32 cellular contexts compared by ENCODE assay signal in the genomic region with DNA sequence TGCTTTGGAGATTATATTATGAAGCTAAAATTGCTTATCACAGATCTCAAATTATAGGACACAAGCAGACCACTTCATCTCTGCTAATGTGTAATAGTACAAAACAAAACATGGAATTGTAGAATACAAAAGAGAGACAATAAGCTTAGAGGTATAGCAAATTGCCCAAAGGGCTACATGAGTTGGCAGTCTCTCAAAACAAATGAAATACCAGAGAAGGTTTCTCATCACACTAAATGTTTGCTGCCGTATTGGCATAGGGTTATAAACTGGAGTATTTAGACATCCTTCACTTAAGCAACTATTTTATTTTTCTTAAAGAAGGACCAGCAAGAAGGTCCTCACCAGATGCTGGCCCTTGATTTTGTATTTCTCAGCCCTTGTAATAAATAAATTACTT. TPM values are rescaled to one million over a fixed set of nuclear protein-coding genes. Genes with fewer than 3 reads are reported as not detected.
"Had no signal": no experiment of that assay in that cellular context is flagged by ENCODE, and none has a peak within 500 bp of the region (broad histone marks: within the 10 kb centered on the region; RNA-seq: fewer than 3 reads in every experiment).

No MANE protein-coding gene starts in this region.

- H3K4me3 ChIP-seq: ascending aorta, colonic mucosa, gastroesophageal sphincter, heart right ventricle, hepatocyte had no signal

- ATAC-seq: activated CD4-positive, alpha-beta T cell treated with anti-CD3 and anti-CD28 coated beads for 36 hours; activated CD8-positive, alpha-beta memory T cell treated with anti-CD3 and anti-CD28 coated beads, Interleukin-2, amount 10 ng/mL, durations not matched to agents 7 days and 5 days; activated CD8-positive, alpha-beta T cell treated with anti-CD3 and anti-CD28 coated beads, Interleukin-2, amount 10 ng/mL, durations not matched to agents 7 days and 5 days; activated naive CD8-positive, alpha-beta T cell treated with anti-CD3 and anti-CD28 coated beads, Interleukin-2, amount 50 U/mL, for 24 hours; esophagus mucosa; gastroesophageal sphincter; heart right ventricle had no signal

- DNase-seq: activated CD4-positive, alpha-beta memory T cell treated with anti-CD3 and anti-CD28 coated beads for 36 hours; activated CD4-positive, alpha-beta T cell treated with anti-CD3 and anti-CD28 coated beads for 36 hours; activated CD4-positive, alpha-beta T cell treated with anti-CD3 and anti-CD28 coated beads, Interleukin-2, amount 10 ng/mL, durations not matched to agents 24 days and 14 days; activated CD4-positive, CD25-positive, alpha-beta regulatory T cell; activated CD4-positive, CD25-positive, alpha-beta regulatory T cell treated with anti-CD3 and anti-CD28 coated beads, Interleukin-2, amount 50 U/mL, for 72 hours; activated CD8-positive, alpha-beta memory T cell treated with anti-CD3 and anti-CD28 coated beads, Interleukin-2, amount 10 ng/mL, durations not matched to agents 7 days and 5 days; activated CD8-positive, alpha-beta memory T cell treated with anti-CD3 and anti-CD28 coated beads, Interleukin-2, amount 50 U/mL, for 4 hours; activated CD8-positive, alpha-beta T cell treated with anti-CD3 and anti-CD28 coated beads, Interleukin-2, amount 10 ng/mL, durations not matched to agents 7 days and 5 days; activated effector memory CD4-positive, alpha-beta T cell treated with anti-CD3 and anti-CD28 coated beads, Interleukin-2, amount 50 U/mL, for 16 hours; activated naive CD4-positive, alpha-beta T cell treated with anti-CD3 and anti-CD28 coated beads for 36 hours; activated naive CD8-positive, alpha-beta T cell treated with anti-CD3 and anti-CD28 coated beads for 36 hours; activated naive CD8-positive, alpha-beta T cell treated with anti-CD3 and anti-CD28 coated beads, Interleukin-2, amount 50 U/mL, for 24 hours; activated T-cell treated with anti-CD3 and anti-CD28 coated beads, Interleukin-2, amount 50 U/mL, for 1 hour; activated T-cell treated with anti-CD3 and anti-CD28 coated beads, Interleukin-2, amount 50 U/mL, for 48 hours; brain microvascular endothelial cell; caudate nucleus; colonic mucosa; effector CD8-positive, alpha-beta T cell; foreskin melanocyte; heart right ventricle; T-helper 2 cell had no signal

- FAIRE-seq: endometrium, endothelial cell of umbilical vein had no signal

- H3K27ac ChIP-seq: ascending aorta, brain microvascular endothelial cell, colonic mucosa, gastroesophageal sphincter, heart right ventricle, hepatocyte had no signal

- H3K4me1 ChIP-seq: ascending aorta, colonic mucosa, gastroesophageal sphincter had no signal

- H3K36me3 ChIP-seq: ascending aorta, brain microvascular endothelial cell, colonic mucosa, gastroesophageal sphincter, heart right ventricle had no signal

- H3K27me3 ChIP-seq: ascending aorta had no signal

- H3K9me3 ChIP-seq: ascending aorta, colonic mucosa, gastroesophageal sphincter had no signal

RNA-seq across cellular contexts. Expression of gene EYA4, which starts 5.9 kb away (rescaled TPM):
- total RNA-seq: activated CD4-positive, alpha-beta memory T cell treated with anti-CD3 and anti-CD28 coated beads for 36 hours; activated CD4-positive, alpha-beta T cell treated with anti-CD3 and anti-CD28 coated beads for 36 hours; activated CD4-positive, alpha-beta T cell treated with anti-CD3 and anti-CD28 coated beads, Interleukin-2, amount 10 ng/mL, durations not matched to agents 24 days and 14 days; activated CD8-positive, alpha-beta memory T cell treated with anti-CD3 and anti-CD28 coated beads for 36 hours; activated CD8-positive, alpha-beta memory T cell treated with anti-CD3 and anti-CD28 coated beads, Interleukin-2, amount 10 ng/mL, durations not matched to agents 7 days and 5 days; activated CD8-positive, alpha-beta T cell treated with anti-CD3 and anti-CD28 coated beads, Interleukin-2, amount 10 ng/mL, durations not matched to agents 7 days and 5 days; activated naive CD4-positive, alpha-beta T cell treated with anti-CD3 and anti-CD28 coated beads for 36 hours; activated naive CD8-positive, alpha-beta T cell treated with anti-CD3 and anti-CD28 coated beads for 36 hours; activated T-helper 1 cell treated with anti-CD3 and anti-CD28 coated beads, Interleukin-12 subunit alpha, Interleukin-12 subunit beta, Interleukin-2, Interleukin-4 antibody, amounts not matched to agents 30 ng/mL and 10 ng/mL and 1 ng/mL, durations not matched to agents 14 hours and 24 hours and 36 hours; activated T-helper 2 cell treated with anti-CD3 and anti-CD28 coated beads, Interferon-gamma antibody, Interleukin-2, Interleukin-4, amounts not matched to agents 10 μg/mL and 5 μg/mL and 100 μg/mL, durations not matched to agents 14 hours and 24 hours and 36 hours; endothelial cell of umbilical vein; epithelial cell of proximal tubule; T-helper 1 cell treated with Interleukin-12 subunit alpha and Interleukin-12 subunit beta and Interleukin-4 antibody, amounts not matched to agents 30 ng/mL and 1 ng/mL, for 36 hours had no signal
